In the genomic region with DNA sequence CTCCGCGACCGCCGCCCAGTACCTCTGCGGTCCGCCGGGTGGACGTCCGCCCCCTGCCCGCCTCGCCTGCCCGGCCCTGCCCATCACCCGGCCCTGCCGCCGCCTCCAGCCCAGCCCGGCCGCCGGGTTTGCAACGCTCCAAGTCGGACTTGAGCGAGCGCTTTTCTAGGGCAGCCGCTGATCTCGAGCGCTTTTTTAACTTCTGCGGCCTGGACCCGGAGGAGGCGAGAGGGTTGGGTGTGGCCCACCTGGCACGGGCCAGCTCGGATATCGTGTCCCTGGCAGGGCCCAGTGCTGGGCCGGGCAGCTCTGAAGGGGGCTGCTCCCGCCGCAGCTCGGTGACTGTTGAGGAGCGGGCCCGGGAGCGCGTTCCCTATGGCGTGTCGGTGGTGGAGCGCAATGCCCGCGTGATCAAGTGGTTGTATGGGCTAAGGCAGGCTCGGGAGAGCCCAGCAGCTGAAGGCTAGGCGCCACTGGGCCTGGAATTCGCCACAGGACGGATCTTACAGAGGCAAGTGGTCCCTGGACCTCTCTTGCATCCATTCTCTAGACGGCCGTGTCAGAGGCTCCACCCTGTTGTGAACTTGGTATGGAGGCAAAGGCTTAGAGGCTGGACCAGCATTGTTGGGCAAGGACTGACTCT, we compare ENCODE assay signal across 8 cellular contexts. TPM values are rescaled to one million over a fixed set of nuclear protein-coding genes. Genes with fewer than 3 reads are reported as not detected.
A peak's percentile ranks its signal among the peaks of the same experiment; 100 is the strongest.
DNase-seq lines count a peak whose midpoint lies in the region; ATAC-seq, FAIRE-seq and TF ChIP-seq lines count a peak whose summit lies in the region.
"Had no signal": no experiment of that assay in that cellular context is flagged by ENCODE, and none has a peak within 500 bp of the region (broad histone marks: within the 10 kb centered on the region; RNA-seq: fewer than 3 reads in every experiment).

No MANE protein-coding gene starts in this region.

- H3K4me1 ChIP-seq in small intestine (ENCODE audit: control insufficient read depth in 2 of 2, insufficient read depth in 1 of 2, low read depth in 1 of 2, low read length in 1 of 2) (peaks cover 3 to 5% of the 10 kb centered on the region in 2 donors), gastrocnemius medialis (peaks cover 8 to 12% of the 10 kb centered on the region in 2 donors)

- TF ChIP-seq POLR2A in gastrocnemius medialis (IDR thresholded peaks at IDR 0.05): no peak

- in situ Hi-C loops in gastrocnemius medialis (cut with MboI; ENCODE audit: low sequenced_read_pairs in 4 of 4): no loop called here

- H3K4me3 Mint-ChIP-seq in IgD-negative memory B cell: peak overlapping the region; percentile 83 to 93 (median 91)
- H3K4me3 Mint-ChIP-seq in glutamatergic neuron (ENCODE audit: unreplicated experiment): peak overlapping the region; percentile 98

- intact Hi-C loops in gastrocnemius medialis (cut with DNase I; ENCODE audit: low total_unique reads): no loop called here

- no peaks in the 10 kb centered on the region for H3K27me3 ChIP-seq in small intestine (ENCODE audit: control insufficient read depth in 2 of 2, insufficient read depth in 2 of 2, low read length in 2 of 2)
- H3K27me3 ChIP-seq in gastrocnemius medialis: peaks cover 0 to 2% (median 0%) of the 10 kb centered on the region in 3 donors

- TF ChIP-seq CTCF in glutamatergic neuron (IDR thresholded peaks at IDR 0.05; ENCODE audit: partially characterized antibody, unreplicated experiment): no peak
- no peak for TF ChIP-seq CTCF in gastrocnemius medialis (IDR thresholded peaks at IDR 0.05 in 4 of 5, conservative IDR thresholded peaks at IDR 0.05 in 1 of 5)

- H3K4me3 ChIP-seq in small intestine (ENCODE audit: low read depth in 1 of 2, low read length in 2 of 2) (peak overlapping the region; percentile 27 to 55), gastrocnemius medialis (peak overlapping the region in 2 of 4 donors; percentile 55 to 63)

- H3K36me3 ChIP-seq in small intestine (ENCODE audit: control insufficient read depth in 2 of 2, insufficient read depth in 2 of 2, low read length in 2 of 2) (no peaks in the 10 kb centered on the region), gastrocnemius medialis (no peaks in the 10 kb centered on the region)

- H3K27me3 Mint-ChIP-seq in IgD-negative memory B cell (peaks cover 2% of the 10 kb centered on the region), glutamatergic neuron (ENCODE audit: unreplicated experiment) (peaks cover 11% of the 10 kb centered on the region)

- H3K27ac Mint-ChIP-seq in IgD-negative memory B cell (peak overlapping the region; percentile 3 to 94 (median 53)), glutamatergic neuron (ENCODE audit: unreplicated experiment) (peak overlapping the region; percentile 98)

- DNase-seq in activated CD8-positive, alpha-beta memory T cell treated with anti-CD3 and anti-CD28 coated beads for 24 hours: peak; percentile 68
- no peak for DNase-seq in glutamatergic neuron
- no peak for DNase-seq in small intestine
- DNase-seq in DMS153 treated with DMSO at 0.1 percent for 48 hours (lab: John Stamatoyannopoulos, UW; ENCODE audit: unreplicated experiment): no peak
- no peak for DNase-seq in mesenteric fat pad (ENCODE audit: low spot score)
- no peak for DNase-seq in gastrocnemius medialis
- DNase-seq: NCI-H1694 had no signal

- FAIRE-seq in small intestine (lab: Jason Lieb, UNC): no peak

- ATAC-seq in gastrocnemius medialis: no peak

- 65 to 76% (median 76%) methylated on average over 40 to 50 of the region's 50 CpGs for WGBS in small intestine, 3 donors

- no peaks in the 10 kb centered on the region for H3K9me3 ChIP-seq in small intestine (ENCODE audit: control insufficient read depth, low read depth)
- no peaks in the 10 kb centered on the region for H3K9me3 ChIP-seq in gastrocnemius medialis

- H3K27ac ChIP-seq in small intestine (ENCODE audit: low read depth in 1 of 2, low read length in 1 of 2): peak overlapping the region in 1 of 2 donors; percentile 52
- H3K27ac ChIP-seq in gastrocnemius medialis: no peak overlapping the region

- H3K36me3 Mint-ChIP-seq in IgD-negative memory B cell (no peaks in the 10 kb centered on the region), glutamatergic neuron (ENCODE audit: unreplicated experiment) (peaks cover 8% of the 10 kb centered on the region)

- peaks cover 30 to 40% (median 36%) of the 10 kb centered on the region in 3 donors for H3K4me1 Mint-ChIP-seq in IgD-negative memory B cell
- peaks cover 16% of the 10 kb centered on the region for H3K4me1 Mint-ChIP-seq in glutamatergic neuron (ENCODE audit: low read depth, unreplicated experiment)

- H3K9me3 Mint-ChIP-seq in IgD-negative memory B cell (peaks cover 0 to under 1% (median 0%) of the 10 kb centered on the region in 3 donors), glutamatergic neuron (ENCODE audit: unreplicated experiment) (peaks cover 19% of the 10 kb centered on the region)

RNA-seq across cellular contexts. Expression of gene FAM110A, which starts 11.8 kb away (rescaled TPM):
- polyA plus RNA-seq in IgD-negative memory B cell (19.3 TPM), small intestine (10 to 100 TPM; 11.4 to 14.1 (median 12.1) TPM)
- total RNA-seq in glutamatergic neuron (ENCODE audit: unreplicated experiment) (152 TPM), mesenteric fat pad (3.7 TPM), gastrocnemius medialis (1 to 10 TPM in 3 of 4 donors, under 1 TPM in 1; 0.25 to 6.2 (median 1.9) TPM)

Comparison
In these comparisons a context has a peak if more than half of its experiments do, and no peak if none do; other contexts are left out.
1. RNA of gene FAM110A, which starts 11.8 kb away (total RNA-seq): 152 TPM in glutamatergic neuron (single experiment); 3.7 TPM in mesenteric fat pad (single experiment) and 0.25 to 6.2 TPM in gastrocnemius medialis; every median in the first group is over 10 times any median in the second.